ENCODE assay signal across 10 cellular contexts in the genomic region with DNA sequence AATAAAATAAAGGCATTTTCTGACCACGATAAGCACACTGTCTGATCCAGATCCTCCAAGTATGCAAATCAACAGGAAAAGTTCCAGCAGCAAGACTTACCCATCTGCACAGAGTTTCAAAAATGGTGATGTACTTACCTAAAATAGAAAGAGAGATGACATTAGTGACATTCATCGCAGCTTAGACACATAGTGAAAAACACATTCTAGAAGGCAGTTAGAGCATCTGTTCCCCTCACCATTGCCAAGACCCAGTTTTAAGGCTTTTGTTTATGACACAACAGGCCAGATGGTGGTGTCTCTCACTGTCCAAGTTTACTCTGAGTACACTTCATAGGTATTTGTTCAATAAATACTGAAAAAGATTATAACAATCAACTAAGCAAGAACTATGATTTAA.
DNase-seq lines count a peak whose midpoint lies in the region; ATAC-seq, FAIRE-seq and TF ChIP-seq lines count a peak whose summit lies in the region.
"Had no signal": no experiment of that assay in that cellular context is flagged by ENCODE, and none has a peak within 500 bp of the region (broad histone marks: within the 10 kb centered on the region; RNA-seq: fewer than 3 reads in every experiment).

No MANE protein-coding gene starts in this region.

- H3K27ac ChIP-seq in GM12878 (ENCODE audit: control insufficient read depth, insufficient read depth): no peak overlapping the region
- H3K27ac ChIP-seq: left lung had no signal

- FAIRE-seq in D721Med (lab: Jason Lieb, UNC) (peak; percentile 84), GM12878 (lab: Jason Lieb, UNC) (no peak)

- no peak overlapping the region for H3K27ac Mint-ChIP-seq in activated CD4-positive, alpha-beta T cell treated with anti-CD3 and anti-CD28 coated beads, Interleukin-2, amount 10 ng/mL, durations not matched to agents 24 days and 14 days
- H3K27ac Mint-ChIP-seq: stimulated activated naive CD8-positive, alpha-beta T cell treated with anti-CD3 and anti-CD28 coated beads, Interleukin-15, Interleukin-2, amounts not matched to agents 100 ng/mL and 50 ng/mL, for 24 hours had no signal

- no peaks in the 10 kb centered on the region for H3K9me3 ChIP-seq in GM12878 (replicated peaks; ENCODE audit: control insufficient read depth, insufficient read depth, low read length)
- H3K9me3 ChIP-seq: left lung had no signal

- H3K4me3 ChIP-seq in GM12878: no peak overlapping the region
- no peak overlapping the region for H3K4me3 ChIP-seq in H7 (ENCODE audit: insufficient read depth, low read depth, low read length)
- H3K4me3 ChIP-seq: left lung had no signal

- intact Hi-C loops in GM12878 (cut with micrococcal nuclease; ENCODE audit: unreplicated experiment): no loop called here
- intact Hi-C loops in activated CD4-positive, alpha-beta T cell treated with anti-CD3 and anti-CD28 coated beads, Interleukin-2, amount 10 ng/mL, durations not matched to agents 24 days and 14 days (cut with micrococcal nuclease): no loop called here

- peaks cover 7% of the 10 kb centered on the region for H3K27me3 Mint-ChIP-seq in activated CD4-positive, alpha-beta T cell treated with anti-CD3 and anti-CD28 coated beads, Interleukin-2, amount 10 ng/mL, durations not matched to agents 24 days and 14 days
- H3K27me3 Mint-ChIP-seq: stimulated activated naive CD8-positive, alpha-beta T cell treated with anti-CD3 and anti-CD28 coated beads, Interleukin-15, Interleukin-2, amounts not matched to agents 100 ng/mL and 50 ng/mL, for 24 hours had no signal

- no peak for TF ChIP-seq POLR2A in GM12878 (IDR thresholded peaks at IDR 0.05; ENCODE audit: low read depth, low read length)

- RAD21 ChIA-PET in GM12878 (lab: Charles Lee; ENCODE audit: unreplicated experiment): no interaction called here

- no peaks in the 10 kb centered on the region for H3K36me3 Mint-ChIP-seq in activated CD4-positive, alpha-beta T cell treated with anti-CD3 and anti-CD28 coated beads, Interleukin-2, amount 10 ng/mL, durations not matched to agents 24 days and 14 days (ENCODE audit: low read depth)

- H2AFZ ChIP-seq in GM12878 (ENCODE audit: control insufficient read depth, low read depth, low read length): no peak overlapping the region

- CTCF ChIA-PET in GM12878 (lab: Yijun Ruan, JAX): interaction anchor here (1.4 kb wide), 1 partner anchor 115 kb away, joined by 3 read pairs; no protein-coding TSS in a partner anchor

- H3K4me3 Mint-ChIP-seq in activated CD4-positive, alpha-beta T cell treated with anti-CD3 and anti-CD28 coated beads, Interleukin-2, amount 10 ng/mL, durations not matched to agents 24 days and 14 days: no peak overlapping the region
- H3K4me3 Mint-ChIP-seq: stimulated activated naive CD8-positive, alpha-beta T cell treated with anti-CD3 and anti-CD28 coated beads, Interleukin-15, Interleukin-2, amounts not matched to agents 100 ng/mL and 50 ng/mL, for 24 hours had no signal

- 3% methylated on average over 2 of the region's 2 CpGs for WGBS in GM12878 (ENCODE audit: insufficient coverage, insufficient replicate concordance, low lambda C conversion rate, missing lambda C conversion rate)

- no peaks in the 10 kb centered on the region for H3K79me2 ChIP-seq in GM12878 (ENCODE audit: control insufficient read depth, insufficient read depth, low read length)

- H3K27me3 ChIP-seq in GM12878 (replicated peaks in 1 of 2; ENCODE audit: control insufficient read depth in 2 of 2, insufficient read depth in 2 of 2, low read length in 1 of 2): no peaks in the 10 kb centered on the region
- H3K27me3 ChIP-seq in H7 (ENCODE audit: control insufficient read depth, insufficient read depth, low read length): no peaks in the 10 kb centered on the region
- H3K27me3 ChIP-seq: left lung had no signal

- peak; percentile 82 for ATAC-seq in GM19372 (IDR thresholded peaks at IDR 0.05; ENCODE audit: low read depth, unreplicated experiment)
- peak; percentile 55 for ATAC-seq in HG03097 (IDR thresholded peaks at IDR 0.05; ENCODE audit: low FRiP score, unreplicated experiment)
- peak; percentile 31; the same call in 2 of the 3 replicates for ATAC-seq in GM12878
- no peak for ATAC-seq in HG03457 (IDR thresholded peaks at IDR 0.05; ENCODE audit: unreplicated experiment)
- ATAC-seq: left lung had no signal

- no peak for TF ChIP-seq EP300 in GM12878 (IDR thresholded peaks at IDR 0.05; ENCODE audit: borderline replicate concordance in 1 of 2, control insufficient read depth in 1 of 2, low read depth in 2 of 2, low read length in 2 of 2)

- SMC1A ChIA-PET in GM12878 (lab: Charles Lee; ENCODE audit: uncharacterized antibody, unreplicated experiment): interaction anchor here (1.1 to 1.6 kb wide), 3 partner anchors 9 to 180 kb away, joined by 3 to 6 read pairs (median 4); no protein-coding TSS in a partner anchor

- no peak overlapping the region for H3K9ac ChIP-seq in GM12878 (ENCODE audit: control insufficient read depth, insufficient read depth, low read length)

- no peaks in the 10 kb centered on the region for H4K20me1 ChIP-seq in GM12878 (ENCODE audit: control insufficient read depth, insufficient read depth)

- H3K36me3 ChIP-seq in GM12878 (ENCODE audit: control insufficient read depth in 2 of 2, insufficient read depth in 2 of 2, low read length in 1 of 2): no peaks in the 10 kb centered on the region
- H3K36me3 ChIP-seq in H7 (replicated peaks; ENCODE audit: control insufficient read depth, insufficient read depth, low read length): no peaks in the 10 kb centered on the region
- H3K36me3 ChIP-seq: left lung had no signal

- DNase-seq in D721Med (ENCODE audit: insufficient read length, low spot score): no peak
- DNase-seq in GM12878 (ENCODE audit: low read depth, low spot score): no peak
- DNase-seq in NCI-H345 treated with DMSO at 0.1 percent for 48 hours (lab: John Stamatoyannopoulos, UW; ENCODE audit: unreplicated experiment): no peak
- no peak for DNase-seq in activated CD4-positive, alpha-beta T cell treated with anti-CD3 and anti-CD28 coated beads, Interleukin-2, amount 10 ng/mL, durations not matched to agents 24 days and 14 days
- no peak for DNase-seq in H7
- DNase-seq: left lung had no signal

- TF ChIP-seq CTCF in D721Med (IDR thresholded peaks at IDR 0.05; ENCODE audit: insufficient read depth, missing control alignments): no peak
- no peak for TF ChIP-seq CTCF in GM12878 (IDR thresholded peaks at IDR 0.05 in 2 of 3, conservative IDR thresholded peaks at IDR 0.05 in 1 of 3; ENCODE audit: control insufficient read depth in 2 of 3, extremely low read depth in 1 of 3, insufficient read depth in 1 of 3, low read depth in 3 of 3, low read length in 3 of 3)

- no peak overlapping the region for H3K4me2 ChIP-seq in GM12878 (ENCODE audit: control insufficient read depth, insufficient read depth)

- no peak for TF ChIP-seq RAD21 in GM12878 (IDR thresholded peaks at IDR 0.05; ENCODE audit: insufficient read depth, low read depth, low read length)

- in situ Hi-C loops in GM12878 (cut with MboI): no loop called here

- no peaks in the 10 kb centered on the region for H3K4me1 Mint-ChIP-seq in activated CD4-positive, alpha-beta T cell treated with anti-CD3 and anti-CD28 coated beads, Interleukin-2, amount 10 ng/mL, durations not matched to agents 24 days and 14 days

- no peaks in the 10 kb centered on the region for H3K9me3 Mint-ChIP-seq in activated CD4-positive, alpha-beta T cell treated with anti-CD3 and anti-CD28 coated beads, Interleukin-2, amount 10 ng/mL, durations not matched to agents 24 days and 14 days
- H3K9me3 Mint-ChIP-seq: stimulated activated naive CD8-positive, alpha-beta T cell treated with anti-CD3 and anti-CD28 coated beads, Interleukin-15, Interleukin-2, amounts not matched to agents 100 ng/mL and 50 ng/mL, for 24 hours had no signal

- BruUV-seq in GM12878 (replicated peaks; lab: Mats Ljungman, UMichigan): no TSS peak

- POLR2A ChIA-PET in GM12878 (lab: Charles Lee): no interaction called here

- no peaks in the 10 kb centered on the region; the same call in 1 of the 2 replicates for H3K4me1 ChIP-seq in GM12878 (ENCODE audit: control insufficient read depth, insufficient read depth, low read length)

TF ChIP-seq in GM12878, 131 proteins besides CTCF, POLR2A, EP300 and RAD21:
- TF ChIP-seq CREM (IDR thresholded peaks at IDR 0.05; ENCODE audit: low read depth): no peak
- TF ChIP-seq MEF2A (IDR thresholded peaks at IDR 0.05; ENCODE audit: insufficient read depth, low read depth, low read length): 0 out of 2 replicates have a peak, but pooled peaks have one; percentile 52
TF ChIP-seq in GM12878: peak in this region for 1.
